Comparison of ENCODE assay signal across 21 cellular contexts in the genomic region with DNA sequence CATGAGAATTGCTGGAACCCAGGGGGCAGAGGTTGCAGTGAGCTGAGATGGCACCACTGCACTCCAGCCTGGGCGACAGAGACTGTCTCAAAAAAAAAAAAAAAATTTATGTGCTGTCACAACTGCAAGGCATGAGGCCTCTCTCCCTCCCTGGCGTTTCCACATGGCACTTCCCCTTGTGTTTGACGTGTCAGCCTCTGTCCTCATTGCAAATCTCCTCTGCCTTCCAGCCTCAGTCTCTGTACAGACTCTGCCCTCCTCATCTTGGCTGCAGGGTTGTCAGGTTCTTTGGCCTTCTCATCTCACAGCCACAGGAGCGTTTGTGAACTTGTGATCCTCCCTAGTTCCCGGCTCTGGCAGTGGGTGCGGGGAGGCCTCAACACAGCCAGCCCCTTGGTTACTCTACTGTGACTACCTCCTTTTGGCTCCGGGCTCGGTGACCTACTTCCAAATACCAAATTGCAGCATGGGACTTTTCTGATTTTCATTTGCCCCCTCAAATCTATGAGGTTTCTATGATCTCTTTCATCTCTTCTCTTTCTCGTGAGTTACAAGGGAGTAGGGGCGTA.
DNase-seq lines count a peak whose midpoint lies in the region; ATAC-seq and TF ChIP-seq lines count a peak whose summit lies in the region.
"Had no signal": no experiment of that assay in that cellular context is flagged by ENCODE, and none has a peak within 500 bp of the region (broad histone marks: within the 10 kb centered on the region; RNA-seq: fewer than 3 reads in every experiment).

No MANE protein-coding gene starts in this region.

- no peak overlapping the region for H3K4me3 ChIP-seq in RWPE2 (ENCODE audit: severe bottlenecking)
- H3K4me3 ChIP-seq in lower lobe of right lung: no peak overlapping the region
- no peak overlapping the region for H3K4me3 ChIP-seq in tibial artery
- H3K4me3 ChIP-seq: adrenal gland, ovary, spleen, testis had no signal

- peaks cover 4% of the 10 kb centered on the region for H3K27me3 Mint-ChIP-seq in activated CD4-positive, alpha-beta T cell treated with anti-CD3 and anti-CD28 coated beads, Interleukin-2, amount 10 ng/mL, durations not matched to agents 24 days and 14 days
- peaks cover 4% of the 10 kb centered on the region for H3K27me3 Mint-ChIP-seq in activated CD4-positive, alpha-beta T cell treated with anti-CD3 and anti-CD28 coated beads, Interleukin-2, amount 10 ng/mL, durations not matched to agents 7 days and 5 days
- peaks cover 7% of the 10 kb centered on the region for H3K27me3 Mint-ChIP-seq in activated T-helper 2 cell treated with anti-CD3 and anti-CD28 coated beads, Interferon-gamma antibody, Interleukin-2, Interleukin-4, amounts not matched to agents 10 μg/mL and 5 μg/mL and 100 μg/mL, durations not matched to agents 14 hours and 24 hours and 36 hours (ENCODE audit: low read depth)

- CTCF ChIA-PET in activated CD4-positive, alpha-beta T cell treated with anti-CD3 and anti-CD28 coated beads, Interleukin-2, amount 10 ng/mL, durations not matched to agents 7 days and 5 days (lab: Charles Lee): no interaction called here

- peaks cover 38% of the 10 kb centered on the region for H3K4me1 ChIP-seq in RWPE2 (ENCODE audit: insufficient read depth, poor library complexity, severe bottlenecking)
- no peaks in the 10 kb centered on the region for H3K4me1 ChIP-seq in lower lobe of right lung
- peaks cover 0 to 41% (median 9%) of the 10 kb centered on the region in 4 donors for H3K4me1 ChIP-seq in tibial artery
- H3K4me1 ChIP-seq: adrenal gland, spleen, testis had no signal

- no peak for DNase-seq in activated CD4-positive, alpha-beta T cell treated with anti-CD3 and anti-CD28 coated beads, Interleukin-2, amount 10 ng/mL, durations not matched to agents 24 days and 14 days
- DNase-seq in activated CD4-positive, alpha-beta T cell treated with anti-CD3 and anti-CD28 coated beads, Interleukin-2, amount 10 ng/mL, durations not matched to agents 7 days and 5 days: no peak
- no peak for DNase-seq in RWPE2 (ENCODE audit: low spot score)
- DNase-seq in lower lobe of right lung: peak; percentile 61
- peak; percentile 56 to 76 for DNase-seq in tibial artery
- DNase-seq in stimulated activated CD4-positive, alpha-beta T cell treated with anti-CD3 and anti-CD28 coated beads, Interleukin-15, amount 100 ng/mL, for 24 hours: no peak
- no peak for DNase-seq in activated T-helper 2 cell treated with anti-CD3 and anti-CD28 coated beads, Interferon-gamma antibody, Interleukin-2, Interleukin-4, amounts not matched to agents 10 μg/mL and 5 μg/mL and 100 μg/mL, durations not matched to agents 14 hours and 24 hours and 36 hours (ENCODE audit: low spot score)
- no peak for DNase-seq in activated CD4-positive, alpha-beta T cell treated with anti-CD3 and anti-CD28 coated beads, Interleukin-2, amount 50 U/mL, for 4 hours
- DNase-seq: foreskin fibroblast, KG1, left colon, NCI-H1417, NCI-H82, ovary, RPMI8226, spleen, testis had no signal

- peaks cover 15% of the 10 kb centered on the region for H3K4me1 Mint-ChIP-seq in activated CD4-positive, alpha-beta T cell treated with anti-CD3 and anti-CD28 coated beads, Interleukin-2, amount 10 ng/mL, durations not matched to agents 24 days and 14 days
- H3K4me1 Mint-ChIP-seq in activated CD4-positive, alpha-beta T cell treated with anti-CD3 and anti-CD28 coated beads, Interleukin-2, amount 10 ng/mL, durations not matched to agents 7 days and 5 days: peaks cover 23% of the 10 kb centered on the region
- H3K4me1 Mint-ChIP-seq in activated T-helper 2 cell treated with anti-CD3 and anti-CD28 coated beads, Interferon-gamma antibody, Interleukin-2, Interleukin-4, amounts not matched to agents 10 μg/mL and 5 μg/mL and 100 μg/mL, durations not matched to agents 14 hours and 24 hours and 36 hours (ENCODE audit: low read depth): peaks cover 14% of the 10 kb centered on the region
- H3K4me1 Mint-ChIP-seq: activated T-helper 17 cell treated with anti-CD3 and anti-CD28 coated beads, Interleukin-2, amount 50 U/mL, for 72 hours; WTC11 had no signal

- no peak for TF ChIP-seq CTCF in RWPE2 (IDR thresholded peaks at IDR 0.05; ENCODE audit: poor library complexity, severe bottlenecking)
- no peak for TF ChIP-seq CTCF in lower lobe of right lung (IDR thresholded peaks at IDR 0.05)
- no peak for TF ChIP-seq CTCF in tibial artery (IDR thresholded peaks at IDR 0.05)

- peaks cover 5% of the 10 kb centered on the region for H3K9me3 Mint-ChIP-seq in activated CD4-positive, alpha-beta T cell treated with anti-CD3 and anti-CD28 coated beads, Interleukin-2, amount 10 ng/mL, durations not matched to agents 24 days and 14 days
- no peaks in the 10 kb centered on the region for H3K9me3 Mint-ChIP-seq in activated CD4-positive, alpha-beta T cell treated with anti-CD3 and anti-CD28 coated beads, Interleukin-2, amount 10 ng/mL, durations not matched to agents 7 days and 5 days
- no peaks in the 10 kb centered on the region for H3K9me3 Mint-ChIP-seq in activated T-helper 2 cell treated with anti-CD3 and anti-CD28 coated beads, Interferon-gamma antibody, Interleukin-2, Interleukin-4, amounts not matched to agents 10 μg/mL and 5 μg/mL and 100 μg/mL, durations not matched to agents 14 hours and 24 hours and 36 hours
- H3K9me3 Mint-ChIP-seq: T-helper 1 cell treated with Interleukin-12 subunit alpha and Interleukin-12 subunit beta and Interleukin-4 antibody, amounts not matched to agents 30 μg/mL and 1 μg/mL, for 36 hours; WTC11 had no signal

- H3K27ac Mint-ChIP-seq in activated CD4-positive, alpha-beta T cell treated with anti-CD3 and anti-CD28 coated beads, Interleukin-2, amount 10 ng/mL, durations not matched to agents 24 days and 14 days: peak overlapping the region; percentile 3
- H3K27ac Mint-ChIP-seq in activated CD4-positive, alpha-beta T cell treated with anti-CD3 and anti-CD28 coated beads, Interleukin-2, amount 10 ng/mL, durations not matched to agents 7 days and 5 days: no peak overlapping the region
- H3K27ac Mint-ChIP-seq in activated T-helper 2 cell treated with anti-CD3 and anti-CD28 coated beads, Interferon-gamma antibody, Interleukin-2, Interleukin-4, amounts not matched to agents 10 μg/mL and 5 μg/mL and 100 μg/mL, durations not matched to agents 14 hours and 24 hours and 36 hours: no peak overlapping the region
- H3K27ac Mint-ChIP-seq: activated T-helper 17 cell treated with anti-CD3 and anti-CD28 coated beads, Interleukin-2, amount 50 U/mL, for 72 hours; T-helper 1 cell treated with Interleukin-12 subunit alpha and Interleukin-12 subunit beta and Interleukin-4 antibody, amounts not matched to agents 30 μg/mL and 1 μg/mL, for 36 hours; WTC11 had no signal

- POLR2A ChIA-PET in activated CD4-positive, alpha-beta T cell treated with anti-CD3 and anti-CD28 coated beads, Interleukin-2, amount 10 ng/mL, durations not matched to agents 7 days and 5 days (lab: Charles Lee): no interaction called here

- peak overlapping the region; percentile 91 for H3K27ac ChIP-seq in RWPE2 (ENCODE audit: poor library complexity, severe bottlenecking)
- no peak overlapping the region for H3K27ac ChIP-seq in lower lobe of right lung
- peak overlapping the region; percentile 19 to 67 for H3K27ac ChIP-seq in tibial artery
- H3K27ac ChIP-seq: adrenal gland, ovary, spleen, testis had no signal

- H3K27me3 ChIP-seq in RWPE2 (ENCODE audit: insufficient read depth, poor library complexity, severe bottlenecking): no peaks in the 10 kb centered on the region
- no peaks in the 10 kb centered on the region for H3K27me3 ChIP-seq in lower lobe of right lung (ENCODE audit: low read depth)
- H3K27me3 ChIP-seq in tibial artery: no peaks in the 10 kb centered on the region
- H3K27me3 ChIP-seq: adrenal gland, ovary, spleen, testis had no signal

- H3K9me3 ChIP-seq in RWPE2 (ENCODE audit: severe bottlenecking): no peaks in the 10 kb centered on the region
- H3K9me3 ChIP-seq in lower lobe of right lung: no peaks in the 10 kb centered on the region
- H3K9me3 ChIP-seq in tibial artery: no peaks in the 10 kb centered on the region
- H3K9me3 ChIP-seq: adrenal gland, ovary, spleen, testis had no signal

- H3K36me3 ChIP-seq in RWPE2 (ENCODE audit: low read depth) (no peaks in the 10 kb centered on the region), lower lobe of right lung (no peaks in the 10 kb centered on the region), tibial artery (no peaks in the 10 kb centered on the region)
- H3K36me3 ChIP-seq: adrenal gland, ovary, spleen had no signal

- ATAC-seq in RWPE2 (ENCODE audit: low read depth) (no peak), lower lobe of right lung (peak; percentile 56 to 73)
- ATAC-seq: activated T-helper 17 cell treated with anti-CD3 and anti-CD28 coated beads, Interleukin-2, amount 50 U/mL, for 72 hours; left colon; WTC11 had no signal

- no peak overlapping the region for H3K4me3 Mint-ChIP-seq in activated CD4-positive, alpha-beta T cell treated with anti-CD3 and anti-CD28 coated beads, Interleukin-2, amount 10 ng/mL, durations not matched to agents 24 days and 14 days
- no peak overlapping the region for H3K4me3 Mint-ChIP-seq in activated CD4-positive, alpha-beta T cell treated with anti-CD3 and anti-CD28 coated beads, Interleukin-2, amount 10 ng/mL, durations not matched to agents 7 days and 5 days
- no peak overlapping the region for H3K4me3 Mint-ChIP-seq in activated T-helper 2 cell treated with anti-CD3 and anti-CD28 coated beads, Interferon-gamma antibody, Interleukin-2, Interleukin-4, amounts not matched to agents 10 μg/mL and 5 μg/mL and 100 μg/mL, durations not matched to agents 14 hours and 24 hours and 36 hours (ENCODE audit: low read depth)
- H3K4me3 Mint-ChIP-seq: activated T-helper 17 cell treated with anti-CD3 and anti-CD28 coated beads, Interleukin-2, amount 50 U/mL, for 72 hours; T-helper 1 cell treated with Interleukin-12 subunit alpha and Interleukin-12 subunit beta and Interleukin-4 antibody, amounts not matched to agents 30 μg/mL and 1 μg/mL, for 36 hours; WTC11 had no signal

- H3K36me3 Mint-ChIP-seq in activated CD4-positive, alpha-beta T cell treated with anti-CD3 and anti-CD28 coated beads, Interleukin-2, amount 10 ng/mL, durations not matched to agents 24 days and 14 days (ENCODE audit: low read depth): no peaks in the 10 kb centered on the region
- no peaks in the 10 kb centered on the region for H3K36me3 Mint-ChIP-seq in activated CD4-positive, alpha-beta T cell treated with anti-CD3 and anti-CD28 coated beads, Interleukin-2, amount 10 ng/mL, durations not matched to agents 7 days and 5 days (ENCODE audit: low read depth)
- H3K36me3 Mint-ChIP-seq in activated T-helper 2 cell treated with anti-CD3 and anti-CD28 coated beads, Interferon-gamma antibody, Interleukin-2, Interleukin-4, amounts not matched to agents 10 μg/mL and 5 μg/mL and 100 μg/mL, durations not matched to agents 14 hours and 24 hours and 36 hours (ENCODE audit: low read depth): no peaks in the 10 kb centered on the region
- H3K36me3 Mint-ChIP-seq: WTC11 had no signal

- intact Hi-C loops in activated CD4-positive, alpha-beta T cell treated with anti-CD3 and anti-CD28 coated beads, Interleukin-2, amount 10 ng/mL, durations not matched to agents 24 days and 14 days (cut with micrococcal nuclease): no loop called here
- intact Hi-C loops in lower lobe of right lung (cut with DNase I) (no loop called here), tibial artery (cut with DNase I; ENCODE audit: low total_unique reads) (no loop called here)
- intact Hi-C loops in activated T-helper 2 cell treated with anti-CD3 and anti-CD28 coated beads, Interferon-gamma antibody, Interleukin-2, Interleukin-4, amounts not matched to agents 10 μg/mL and 5 μg/mL and 100 μg/mL, durations not matched to agents 14 hours and 24 hours and 36 hours (cut with micrococcal nuclease): no loop called here

Comparison
In these comparisons a context has a peak if more than half of its experiments do, and no peak if none do; other contexts are left out.
1. DNase-seq: peak in lower lobe of right lung (single experiment) and tibial artery (2 of 2); none in activated CD4-positive, alpha-beta T cell treated with anti-CD3 and anti-CD28 coated beads, Interleukin-2, amount 10 ng/mL, durations not matched to agents 24 days and 14 days (single experiment), activated CD4-positive, alpha-beta T cell treated with anti-CD3 and anti-CD28 coated beads, Interleukin-2, amount 10 ng/mL, durations not matched to agents 7 days and 5 days (single experiment), RWPE2 (single experiment), stimulated activated CD4-positive, alpha-beta T cell treated with anti-CD3 and anti-CD28 coated beads, Interleukin-15, amount 100 ng/mL, for 24 hours (single experiment), activated T-helper 2 cell treated with anti-CD3 and anti-CD28 coated beads, Interferon-gamma antibody, Interleukin-2, Interleukin-4, amounts not matched to agents 10 μg/mL and 5 μg/mL and 100 μg/mL, durations not matched to agents 14 hours and 24 hours and 36 hours (single experiment) and activated CD4-positive, alpha-beta T cell treated with anti-CD3 and anti-CD28 coated beads, Interleukin-2, amount 50 U/mL, for 4 hours (0 of 2).